In genomic region chr1:75589637-75590036, GRCh38 we compare ENCODE assay signal across 20 cellular contexts. TPM values are rescaled to one million over a fixed set of nuclear protein-coding genes. Genes with fewer than 3 reads are reported as not detected.
"Had no signal": no experiment of that assay in that cellular context is flagged by ENCODE, and none has a peak within 500 bp of the region (broad histone marks: within the 10 kb centered on the region; RNA-seq: fewer than 3 reads in every experiment).

No MANE protein-coding gene starts in this region.

- H3K27ac ChIP-seq: coronary artery, heart right ventricle, right atrium auricular region, thoracic aorta, transverse colon had no signal

- H3K4me3 ChIP-seq: coronary artery, heart right ventricle, mucosa of descending colon, right atrium auricular region, stomach, thoracic aorta, transverse colon had no signal

- H3K27me3 ChIP-seq: heart right ventricle, right atrium auricular region, transverse colon had no signal

- H3K9me3 ChIP-seq: mucosa of descending colon, right atrium auricular region, stomach, thoracic aorta, transverse colon had no signal

- DNase-seq: effector CD4-positive, alpha-beta T cell; heart right ventricle; hypothalamus; islet precursor cell; mammary epithelial cell; mucosa of descending colon; naive thymus-derived CD8-positive, alpha-beta T cell; small intestine; stimulated activated CD4-positive, alpha-beta T cell treated with anti-CD3 and anti-CD28 coated beads, Interleukin-12 subunit alpha, Interleukin-12 subunit beta, amount 100 ng/mL, for 4 hours; stimulated activated naive CD4-positive, alpha-beta T cell; stomach; substantia nigra; transverse colon had no signal

- H3K4me3 Mint-ChIP-seq: naive thymus-derived CD8-positive, alpha-beta T cell had no signal

- FAIRE-seq: endometrium, frontal cortex, small intestine had no signal

- H3K27ac Mint-ChIP-seq: naive thymus-derived CD8-positive, alpha-beta T cell had no signal

- H3K36me3 Mint-ChIP-seq: naive thymus-derived CD8-positive, alpha-beta T cell had no signal

- ATAC-seq: esophagus mucosa; heart right ventricle; left lobe of liver; mucosa of descending colon; naive thymus-derived CD8-positive, alpha-beta T cell had no signal

- H3K4me1 ChIP-seq: heart right ventricle, right atrium auricular region, transverse colon had no signal

- H3K36me3 ChIP-seq: heart right ventricle, right atrium auricular region, stomach, thoracic aorta, transverse colon had no signal

RNA-seq across cellular contexts. Expression of gene SLC44A5, which starts 21.3 kb away (rescaled TPM):
- polyA plus RNA-seq: mammary epithelial cell had no signal
